8 cellular contexts compared by ENCODE assay signal in the genomic region with DNA sequence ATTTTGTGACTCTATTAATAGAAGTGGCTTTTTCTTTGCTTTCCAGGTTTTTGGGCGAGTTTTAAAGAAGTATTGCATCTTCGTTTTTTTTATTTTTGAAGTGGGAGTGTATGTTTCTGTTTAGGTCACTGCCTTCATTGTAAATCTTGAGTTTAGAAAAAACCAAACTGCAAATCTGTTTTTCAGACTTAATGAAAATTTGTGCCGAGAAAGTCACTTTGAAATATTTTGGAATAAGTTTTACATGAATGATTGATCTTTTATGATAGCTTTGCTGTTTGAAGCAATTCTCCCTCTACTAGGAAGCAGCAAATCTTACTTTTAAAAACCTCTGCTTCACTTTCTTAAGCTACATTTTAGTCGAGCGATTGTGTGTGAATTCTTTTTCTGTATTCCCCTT. TPM values are rescaled to one million over a fixed set of nuclear protein-coding genes. Genes with fewer than 3 reads are reported as not detected.
DNase-seq lines count a peak whose midpoint lies in the region; ATAC-seq and TF ChIP-seq lines count a peak whose summit lies in the region.

No MANE protein-coding gene starts in this region.

- CTCF ChIA-PET in PC-9 (lab: Charles Lee) = no interaction called here

- H3K9me2 ChIP-seq in DOHH2 (replicated peaks; ENCODE audit: control insufficient read depth, low read length) (no peaks in the 10 kb centered on the region), PC-9 (ENCODE audit: insufficient read depth) (no peaks in the 10 kb centered on the region)

- no peak for TF ChIP-seq POLR2A in esophagus squamous epithelium (IDR thresholded peaks at IDR 0.05)

- no peaks in the 10 kb centered on the region for H3K27me3 ChIP-seq in DOHH2 (ENCODE audit: control insufficient read depth, low read length)
- no peaks in the 10 kb centered on the region for H3K27me3 ChIP-seq in PC-9 (ENCODE audit: insufficient read depth, low read depth)
- H3K27me3 ChIP-seq in esophagus squamous epithelium = no peaks in the 10 kb centered on the region
- no peaks in the 10 kb centered on the region for H3K27me3 ChIP-seq in psoas muscle (ENCODE audit: insufficient read depth in 3 of 3, low read length in 2 of 3)

- H3K4me3 ChIP-seq in DOHH2 (ENCODE audit: low read length) (peak overlapping the region; percentile 81), PC-9 (peak overlapping the region; percentile 80; the same call in 1 of the 2 replicates), esophagus squamous epithelium (peak overlapping the region in 3 of 4 donors; percentile 79 to 88 (median 80)), psoas muscle (peak overlapping the region; percentile 74)

- H3K36me3 ChIP-seq in DOHH2 (ENCODE audit: control insufficient read depth, low read length) (peaks cover 45% of the 10 kb centered on the region), PC-9 (ENCODE audit: low read depth) (0 out of 2 replicates have a peak, but pooled peaks cover 7% of the 10 kb centered on the region), esophagus squamous epithelium (peaks cover 0 to 15% (median 0%) of the 10 kb centered on the region in 3 donors), psoas muscle (ENCODE audit: insufficient read depth in 1 of 2, low read depth in 1 of 2) (peaks cover 0 to 7% of the 10 kb centered on the region in 2 donors)

- ATAC-seq in psoas muscle = no peak
- no peak for ATAC-seq in GM19452 (IDR thresholded peaks at IDR 0.05; ENCODE audit: unreplicated experiment)

- H4K20me1 ChIP-seq in DOHH2 (ENCODE audit: control insufficient read depth, insufficient read depth, low read depth, low read length) = peaks cover 43% of the 10 kb centered on the region
- H4K20me1 ChIP-seq in PC-9 (ENCODE audit: insufficient read depth) = peaks cover 63% of the 10 kb centered on the region

- BruUV-seq in PC-9 (replicated peaks; lab: Mats Ljungman, UMichigan) = no TSS peak

- TF ChIP-seq CTCF in DOHH2 (IDR thresholded peaks at IDR 0.05; ENCODE audit: low read depth, low read length, poor library complexity, severe bottlenecking) (no peak), PC-9 (conservative IDR thresholded peaks at IDR 0.05) (no peak), esophagus squamous epithelium (IDR thresholded peaks at IDR 0.05) (no peak), psoas muscle (IDR thresholded peaks at IDR 0.05) (no peak)

- peaks cover 89% of the 10 kb centered on the region for H3K79me2 ChIP-seq in DOHH2 (ENCODE audit: control insufficient read depth, low read length)
- peaks cover 82% of the 10 kb centered on the region for H3K79me2 ChIP-seq in PC-9 (ENCODE audit: low read depth)

- H3K4me2 ChIP-seq in DOHH2 (ENCODE audit: low read length) (peak overlapping the region; percentile 86), PC-9 (peak overlapping the region; percentile 94)

- H3K27ac ChIP-seq in DOHH2 (ENCODE audit: low read depth, low read length) (no peak overlapping the region), PC-9 (no peak overlapping the region), esophagus squamous epithelium (peak overlapping the region in 2 of 4 donors; percentile 98 to 100), psoas muscle (peak overlapping the region; percentile 50)

- intact Hi-C loops in PC-9 (cut with micrococcal nuclease; ENCODE audit: unreplicated experiment) (loop anchor here (5.0 kb wide), 1 partner anchor 155 kb away; a partner anchor contains a TSS), esophagus squamous epithelium (cut with DNase I) (no loop called here), psoas muscle (cut with DNase I) (loop anchor here in 1 of 2 donors (10.0 kb wide), 2 partner anchors 153 to 157 kb away; a partner anchor contains a TSS)

- DNase-seq in PC-9 (no peak), esophagus squamous epithelium (lab: John Stamatoyannopoulos, UW) (no peak), psoas muscle (no peak), NCI-H187 (lab: John Stamatoyannopoulos, UW) (no peak), LoVo (ENCODE audit: low spot score) (no peak), NCI-H526 treated with DMSO at 0.1 percent for 48 hours (lab: John Stamatoyannopoulos, UW) (no peak)

- POLR2A ChIA-PET in PC-9 (lab: Charles Lee; ENCODE audit: unreplicated experiment) = no interaction called here

- H3K4me1 ChIP-seq in DOHH2 (ENCODE audit: control insufficient read depth, low read length) (peaks cover 35% of the 10 kb centered on the region), PC-9 (replicated peaks; ENCODE audit: insufficient read depth) (peaks cover 33% of the 10 kb centered on the region), esophagus squamous epithelium (peaks cover 26 to 83% (median 47%) of the 10 kb centered on the region in 3 donors), psoas muscle (peaks cover 68% of the 10 kb centered on the region)

- no peak overlapping the region for H2AFZ ChIP-seq in PC-9

- H3F3A ChIP-seq in DOHH2 (ENCODE audit: control insufficient read depth, insufficient read depth) (no peaks in the 10 kb centered on the region), PC-9 (ENCODE audit: insufficient read depth, low read depth) (peaks cover 8% of the 10 kb centered on the region; the same call in 1 of the 2 replicates)

- no peaks in the 10 kb centered on the region for H3K9me3 ChIP-seq in DOHH2 (ENCODE audit: control insufficient read depth, insufficient read depth, low read length)
- no peaks in the 10 kb centered on the region for H3K9me3 ChIP-seq in PC-9 (ENCODE audit: insufficient read depth, low read depth)
- no peaks in the 10 kb centered on the region for H3K9me3 ChIP-seq in esophagus squamous epithelium
- H3K9me3 ChIP-seq in psoas muscle = no peaks in the 10 kb centered on the region

- WGBS in esophagus squamous epithelium, 2 donors = 22 to 26% methylated on average over 5 of the region's 5 CpGs
- 9 to 19% (median 10%) methylated on average over 5 of the region's 5 CpGs for WGBS in psoas muscle, 3 donors

RNA-seq across cellular contexts. Expression of a gene that starts 2.2 kb away (rescaled TPM):
- total RNA-seq in PC-9 (2021) = 51.2 and 60.7 TPM in 2 replicates
- total RNA-seq in esophagus squamous epithelium = 10 to 100 TPM; 32.9 to 84.5 (median 49.3) TPM
- 100 to 1,000 TPM in 2 of 4 donors, 10 to 100 TPM in 2; 92.7 to 128 (median 112) TPM for total RNA-seq in psoas muscle
- polyA plus RNA-seq in psoas muscle = 10 to 100 TPM; 35.6 to 80.8 (median 39.3) TPM
